In genomic region chr14:64303471-64303917, GRCh38 we compare ENCODE assay signal across 8 cellular contexts. TPM values are rescaled to one million over a fixed set of nuclear protein-coding genes. Genes with fewer than 3 reads are reported as not detected.
DNase-seq lines count a peak whose midpoint lies in the region; ATAC-seq and TF ChIP-seq lines count a peak whose summit lies in the region.

No MANE protein-coding gene starts in this region.

- DNase-seq in EH (ENCODE audit: low read depth), result peak; percentile 70
- DNase-seq in HuH-7.5 (ENCODE audit: low spot score), result peak; percentile 56
- DNase-seq in NT2/D1 (ENCODE audit: low read depth, low spot score), result peak; percentile 38
- peak; percentile 85 for DNase-seq in cerebellar cortex (ENCODE audit: low spot score)
- no peak for DNase-seq in left lobe of liver (ENCODE audit: low spot score)
- DNase-seq in uterus, result no peak
- no peak for DNase-seq in mucosa of gallbladder (ENCODE audit: low spot score)

- no peak overlapping the region for H3K9ac ChIP-seq in NT2/D1 (ENCODE audit: insufficient read length, low read depth)

- H3K36me3 ChIP-seq in NT2/D1 (ENCODE audit: insufficient read depth, insufficient read length, low read length) (no peaks in the 10 kb centered on the region), uterus (no peaks in the 10 kb centered on the region)

- ATAC-seq in left lobe of liver (peak; percentile 93), GM18907 (IDR thresholded peaks at IDR 0.05; ENCODE audit: unreplicated experiment) (no peak)

- TF ChIP-seq CTCF in uterus (IDR thresholded peaks at IDR 0.05), result peak; percentile 66 to 70 (median 67)

- TF ChIP-seq POLR2A in uterus (IDR thresholded peaks at IDR 0.05), result no peak

- intact Hi-C loops in uterus (cut with DNase I; ENCODE audit: low total_unique reads), result no loop called here

- H3K27ac ChIP-seq in uterus, result no peak overlapping the region

- no peak overlapping the region for H3K4me3 ChIP-seq in NT2/D1 (ENCODE audit: insufficient read length, low read depth)
- no peak overlapping the region for H3K4me3 ChIP-seq in uterus

- H3K4me1 ChIP-seq in NT2/D1 (ENCODE audit: insufficient read depth, insufficient read length), result no peaks in the 10 kb centered on the region
- no peaks in the 10 kb centered on the region for H3K4me1 ChIP-seq in uterus

- H3K9me3 ChIP-seq in NT2/D1 (ENCODE audit: insufficient read depth, low read length) (no peaks in the 10 kb centered on the region), uterus (no peaks in the 10 kb centered on the region)

- H3K27me3 ChIP-seq in NT2/D1 (ENCODE audit: insufficient read depth, insufficient read length) (no peaks in the 10 kb centered on the region), uterus (no peaks in the 10 kb centered on the region)

RNA-seq across cellular contexts. Expression of gene ESR2, which starts 9.3 kb away (rescaled TPM):
- 0.08 TPM for total RNA-seq in left lobe of liver
- total RNA-seq in uterus, result 1 to 10 TPM in 3 of 4 donors, under 1 TPM in 1; 0.41 to 8.2 (median 3.9) TPM
- 0.26 TPM for total RNA-seq in mucosa of gallbladder

Comparison
In these comparisons a context has a peak if more than half of its experiments do, and no peak if none do; other contexts are left out.
1. DNase-seq: peak in EH (single experiment), HuH-7.5 (single experiment), NT2/D1 (single experiment) and cerebellar cortex (single experiment); none in left lobe of liver (single experiment), uterus (0 of 2) and mucosa of gallbladder (single experiment).